In genomic region chr2:146874260-146874658, GRCh38 we compare ENCODE assay signal across 11 cellular contexts.
A peak's percentile ranks its signal among the peaks of the same experiment; 100 is the strongest.
DNase-seq lines count a peak whose midpoint lies in the region; ATAC-seq, FAIRE-seq and TF ChIP-seq lines count a peak whose summit lies in the region.
"Had no signal": no experiment of that assay in that cellular context is flagged by ENCODE, and none has a peak within 500 bp of the region (broad histone marks: within the 10 kb centered on the region; RNA-seq: fewer than 3 reads in every experiment).

No MANE protein-coding gene starts in this region.

- no peaks in the 10 kb centered on the region for H3K27me3 Mint-ChIP-seq in astrocyte (ENCODE audit: low read depth, unreplicated experiment)

- H3K27me3 ChIP-seq in Karpas-422 (ENCODE audit: low read length) = peaks cover 4% of the 10 kb centered on the region; the same call in 1 of the 2 replicates
- H3K27me3 ChIP-seq in astrocyte (ENCODE audit: insufficient read depth, low read length) = no peaks in the 10 kb centered on the region
- no peaks in the 10 kb centered on the region for H3K27me3 ChIP-seq in vagina

- no peak overlapping the region for H3K27ac ChIP-seq in Karpas-422 (ENCODE audit: low read length)
- no peak overlapping the region for H3K27ac ChIP-seq in astrocyte (ENCODE audit: low read depth, low read length)
- H3K27ac ChIP-seq in vagina = no peak overlapping the region

- ATAC-seq in GM19467 (IDR thresholded peaks at IDR 0.05; ENCODE audit: unreplicated experiment) = no peak

- intact Hi-C loops in vagina (cut with DNase I) = no loop called here

- 0 out of 2 replicates have a peak overlapping the region, but pooled peaks have one; percentile 21 for H2AFZ ChIP-seq in Karpas-422 (ENCODE audit: low read length)
- peak overlapping the region; percentile 69 for H2AFZ ChIP-seq in astrocyte (ENCODE audit: low read depth, low read length)

- no peak overlapping the region for H3K4me3 Mint-ChIP-seq in astrocyte (ENCODE audit: unreplicated experiment)
- H3K4me3 Mint-ChIP-seq: T-helper 2 cell treated with Interferon-gamma antibody and Interleukin-4, amounts not matched to agents 5 μg/mL and 100 μg/mL, for 36 hours had no signal

- DNase-seq in AG08395 (ENCODE audit: low spot score) = peak; percentile 10
- DNase-seq in Karpas-422 = no peak
- peak; percentile 55 for DNase-seq in astrocyte (ENCODE audit: low read depth)
- peak; percentile 75 for DNase-seq in islet precursor cell
- DNase-seq in hippocampal formation (lab: John Stamatoyannopoulos, UW) = no peak
- DNase-seq in T-helper 2 cell = no peak
- DNase-seq in vagina (ENCODE audit: extremely low spot score in 2 of 2) = no peak
- DNase-seq: GOT3, NCI-H446 treated with DMSO at 0.1 percent for 48 hours had no signal

- H3K4me2 ChIP-seq in Karpas-422 (ENCODE audit: low read depth, low read length, poor library complexity, severe bottlenecking) = no peak overlapping the region
- peak overlapping the region; percentile 30 for H3K4me2 ChIP-seq in astrocyte (ENCODE audit: low read length)

- TF ChIP-seq CTCF in astrocyte (IDR thresholded peaks at IDR 0.05; ENCODE audit: insufficient read depth, low read depth, low read length) (no peak), vagina (IDR thresholded peaks at IDR 0.05) (no peak)

- H3K79me2 ChIP-seq in Karpas-422 (ENCODE audit: low read length) (no peaks in the 10 kb centered on the region), astrocyte (ENCODE audit: insufficient read depth, low read length) (no peaks in the 10 kb centered on the region)

- FAIRE-seq in astrocyte (lab: Jason Lieb, UNC) = no peak

- no peaks in the 10 kb centered on the region for H3K36me3 Mint-ChIP-seq in astrocyte (ENCODE audit: low read depth, unreplicated experiment)

- no peaks in the 10 kb centered on the region for H3K9me3 Mint-ChIP-seq in astrocyte (ENCODE audit: unreplicated experiment)
- H3K9me3 Mint-ChIP-seq: T-helper 2 cell treated with Interferon-gamma antibody and Interleukin-4, amounts not matched to agents 5 μg/mL and 100 μg/mL, for 36 hours had no signal

- H3K4me1 ChIP-seq in Karpas-422 (ENCODE audit: low read length) (no peaks in the 10 kb centered on the region), astrocyte (ENCODE audit: insufficient read depth, low read length) (peaks cover 5% of the 10 kb centered on the region), vagina (no peaks in the 10 kb centered on the region)

- no peaks in the 10 kb centered on the region for H3K9me2 ChIP-seq in Karpas-422 (replicated peaks; ENCODE audit: insufficient read depth, low read length)

- no peak for TF ChIP-seq POLR2A in vagina (IDR thresholded peaks at IDR 0.05)

- peaks cover 5% of the 10 kb centered on the region for H3K4me1 Mint-ChIP-seq in astrocyte (ENCODE audit: low read depth, unreplicated experiment)

- no peak overlapping the region for H3K27ac Mint-ChIP-seq in astrocyte (ENCODE audit: unreplicated experiment)
- H3K27ac Mint-ChIP-seq: T-helper 2 cell treated with Interferon-gamma antibody and Interleukin-4, amounts not matched to agents 5 μg/mL and 100 μg/mL, for 36 hours had no signal

- H3K4me3 ChIP-seq in Karpas-422 (ENCODE audit: low read length) (no peak overlapping the region), astrocyte (ENCODE audit: insufficient read depth, low read depth, low read length) (no peak overlapping the region), vagina (no peak overlapping the region)

- H3K9me3 ChIP-seq in Karpas-422 (ENCODE audit: low read length) = no peaks in the 10 kb centered on the region
- H3K9me3 ChIP-seq in astrocyte (ENCODE audit: insufficient read depth, low read depth, low read length) = no peaks in the 10 kb centered on the region
- no peaks in the 10 kb centered on the region for H3K9me3 ChIP-seq in vagina

- no peaks in the 10 kb centered on the region for H3K36me3 ChIP-seq in Karpas-422 (ENCODE audit: insufficient read depth, low read length)
- H3K36me3 ChIP-seq in astrocyte (ENCODE audit: insufficient read depth, low read length) = no peaks in the 10 kb centered on the region
- H3K36me3 ChIP-seq in vagina = no peaks in the 10 kb centered on the region

- H3K9ac ChIP-seq in Karpas-422 (ENCODE audit: low read length) (no peak overlapping the region), astrocyte (ENCODE audit: low read length) (no peak overlapping the region)

- H4K20me1 ChIP-seq in Karpas-422 (ENCODE audit: insufficient read depth, low read depth, low read length) = no peaks in the 10 kb centered on the region
- no peaks in the 10 kb centered on the region for H4K20me1 ChIP-seq in astrocyte (ENCODE audit: insufficient read depth, low read length)

Comparison
In these comparisons a context has a peak if more than half of its experiments do, and no peak if none do; other contexts are left out.
1. DNase-seq: peak in AG08395 (single experiment), astrocyte (single experiment) and islet precursor cell (single experiment); none in Karpas-422 (single experiment), hippocampal formation (0 of 2), T-helper 2 cell (0 of 5) and vagina (0 of 2).